In genomic region chr1:59007429-59007819, GRCh38 we compare ENCODE assay signal across 17 cellular contexts.
A peak's percentile ranks its signal among the peaks of the same experiment; 100 is the strongest.
DNase-seq lines count a peak whose midpoint lies in the region; ATAC-seq and TF ChIP-seq lines count a peak whose summit lies in the region.
"Had no signal": no experiment of that assay in that cellular context is flagged by ENCODE, and none has a peak within 500 bp of the region (broad histone marks: within the 10 kb centered on the region; RNA-seq: fewer than 3 reads in every experiment).

No MANE protein-coding gene starts in this region.

- H3K9me3 ChIP-seq in thyroid gland = no peaks in the 10 kb centered on the region
- H3K9me3 ChIP-seq: A549, tibial nerve had no signal

- peak; percentile 9 for ATAC-seq in HG02938 (IDR thresholded peaks at IDR 0.05; ENCODE audit: unreplicated experiment)
- ATAC-seq: A549 had no signal

- H3K36me3 Mint-ChIP-seq in T-helper 2 cell treated with Interferon-gamma antibody and Interleukin-4, amounts not matched to agents 5 μg/mL and 100 μg/mL, for 36 hours (ENCODE audit: low read depth) = peaks cover 1% of the 10 kb centered on the region
- no peaks in the 10 kb centered on the region for H3K36me3 Mint-ChIP-seq in dendritic cell treated with granulocyte-macrophage colony-stimulating factor and Interleukin-4, amounts not matched to agents 40 ng/mL and 50 ng/mL, for 4 days (ENCODE audit: low read depth)

- peak overlapping the region; percentile 10 to 62 (median 30) for H3K27ac ChIP-seq in thyroid gland
- H3K27ac ChIP-seq: A549 had no signal

- H3K27me3 Mint-ChIP-seq in T-helper 2 cell treated with Interferon-gamma antibody and Interleukin-4, amounts not matched to agents 5 μg/mL and 100 μg/mL, for 36 hours (ENCODE audit: low read depth) = peaks cover 2% of the 10 kb centered on the region
- peaks cover 3% of the 10 kb centered on the region for H3K27me3 Mint-ChIP-seq in dendritic cell treated with granulocyte-macrophage colony-stimulating factor and Interleukin-4, amounts not matched to agents 40 ng/mL and 50 ng/mL, for 4 days

- no peak for TF ChIP-seq POLR2A in thyroid gland (IDR thresholded peaks at IDR 0.05)

- peaks cover 4% of the 10 kb centered on the region for H3K9me3 Mint-ChIP-seq in T-helper 2 cell treated with Interferon-gamma antibody and Interleukin-4, amounts not matched to agents 5 μg/mL and 100 μg/mL, for 36 hours
- H3K9me3 Mint-ChIP-seq in dendritic cell treated with granulocyte-macrophage colony-stimulating factor and Interleukin-4, amounts not matched to agents 40 ng/mL and 50 ng/mL, for 4 days = no peaks in the 10 kb centered on the region
- H3K9me3 Mint-ChIP-seq: activated T-cell treated with anti-CD3 and anti-CD28 coated beads, Interleukin-2, amount 50 U/mL, for 4 hours had no signal

- H3K4me3 Mint-ChIP-seq in T-helper 2 cell treated with Interferon-gamma antibody and Interleukin-4, amounts not matched to agents 5 μg/mL and 100 μg/mL, for 36 hours = peak overlapping the region; percentile 38
- no peak overlapping the region for H3K4me3 Mint-ChIP-seq in dendritic cell treated with granulocyte-macrophage colony-stimulating factor and Interleukin-4, amounts not matched to agents 40 ng/mL and 50 ng/mL, for 4 days
- H3K4me3 Mint-ChIP-seq: activated T-cell treated with anti-CD3 and anti-CD28 coated beads, Interleukin-2, amount 50 U/mL, for 4 hours had no signal

- TF ChIP-seq CTCF in thyroid gland (IDR thresholded peaks at IDR 0.05) = no peak

- peaks cover 36% of the 10 kb centered on the region for H3K4me1 Mint-ChIP-seq in T-helper 2 cell treated with Interferon-gamma antibody and Interleukin-4, amounts not matched to agents 5 μg/mL and 100 μg/mL, for 36 hours (ENCODE audit: low read depth)
- peaks cover 46% of the 10 kb centered on the region for H3K4me1 Mint-ChIP-seq in dendritic cell treated with granulocyte-macrophage colony-stimulating factor and Interleukin-4, amounts not matched to agents 40 ng/mL and 50 ng/mL, for 4 days (ENCODE audit: low read depth)

- no peaks in the 10 kb centered on the region for H3K27me3 ChIP-seq in thyroid gland
- H3K27me3 ChIP-seq: tibial nerve had no signal

- no peak overlapping the region for H3K27ac Mint-ChIP-seq in T-helper 2 cell treated with Interferon-gamma antibody and Interleukin-4, amounts not matched to agents 5 μg/mL and 100 μg/mL, for 36 hours
- H3K27ac Mint-ChIP-seq in dendritic cell treated with granulocyte-macrophage colony-stimulating factor and Interleukin-4, amounts not matched to agents 40 ng/mL and 50 ng/mL, for 4 days = peak overlapping the region; percentile 37

- no peak overlapping the region for H3K4me3 ChIP-seq in thyroid gland (replicated peaks in 1 of 3)
- H3K4me3 ChIP-seq: A549, tibial nerve had no signal

- no peaks in the 10 kb centered on the region for H3K36me3 ChIP-seq in thyroid gland
- H3K36me3 ChIP-seq: tibial nerve had no signal

- WGBS in thyroid gland, 2 donors = 85 to 87% methylated on average over 3 of the region's 3 CpGs

- DNase-seq in T-helper 2 cell treated with Interferon-gamma antibody and Interleukin-4, amounts not matched to agents 5 μg/mL and 100 μg/mL, for 36 hours (ENCODE audit: low spot score) = no peak
- DNase-seq in T-helper 2 cell (no peak), thyroid gland (no peak), NOMO-1 (lab: John Stamatoyannopoulos, UW; ENCODE audit: unreplicated experiment in 2 of 2) (no peak), dermis blood vessel endothelial cell (no peak), NCI-H146 treated with DMSO at 0.1 percent for 48 hours (lab: John Stamatoyannopoulos, UW; ENCODE audit: unreplicated experiment) (no peak)
- DNase-seq: activated CD4-positive, alpha-beta T cell treated with anti-CD3 and anti-CD28 coated beads for 4 hours; activated T-cell treated with anti-CD3 and anti-CD28 coated beads, Interleukin-2, amount 50 U/mL, for 4 hours; erythroblast; HCEC 1CT; left cardiac atrium; NCI-H2029 treated with DMSO at 0.1 percent for 48 hours; NCI-H526 treated with DMSO at 0.1 percent for 48 hours had no signal

- H3K4me1 ChIP-seq in thyroid gland = peaks cover 17 to 31% of the 10 kb centered on the region in 2 donors
- H3K4me1 ChIP-seq: A549 had no signal

- intact Hi-C loops in dendritic cell treated with granulocyte-macrophage colony-stimulating factor and Interleukin-4, amounts not matched to agents 40 ng/mL and 50 ng/mL, for 4 days (cut with micrococcal nuclease) = no loop called here
- intact Hi-C loops in thyroid gland (cut with DNase I) = no loop called here
